Comparison of ENCODE assay signal across 10 cellular contexts in genomic region chr6:123380257-123380656, GRCh38.
A peak's percentile ranks its signal among the peaks of the same experiment; 100 is the strongest.
DNase-seq lines count a peak whose midpoint lies in the region; ATAC-seq and TF ChIP-seq lines count a peak whose summit lies in the region.
"Had no signal": no experiment of that assay in that cellular context is flagged by ENCODE, and none has a peak within 500 bp of the region (broad histone marks: within the 10 kb centered on the region; RNA-seq: fewer than 3 reads in every experiment).

No MANE protein-coding gene starts in this region.

- CTCF ChIA-PET in A673 (lab: Charles Lee): interaction anchor here (0.5 to 3.1 kb wide), 12 partner anchors 156 to 1937 kb away, joined by 3 to 28 read pairs (median 6); no protein-coding TSS in a partner anchor
- CTCF ChIA-PET in activated CD8-positive, alpha-beta T cell treated with anti-CD3 and anti-CD28 coated beads for 36 hours (lab: Charles Lee): no interaction called here

- BruUV-seq in A673 (replicated peaks; lab: Mats Ljungman, UMichigan): no TSS peak

- H3K4me3 Mint-ChIP-seq in activated CD8-positive, alpha-beta T cell treated with anti-CD3 and anti-CD28 coated beads for 36 hours: no peak overlapping the region
- H3K4me3 Mint-ChIP-seq: activated B cell treated with CpG ODN at 0.5 μM for 24 hours had no signal

- H3K36me3 Mint-ChIP-seq in activated CD8-positive, alpha-beta T cell treated with anti-CD3 and anti-CD28 coated beads for 36 hours (ENCODE audit: low read depth): no peaks in the 10 kb centered on the region

- H3K4me1 Mint-ChIP-seq in activated CD8-positive, alpha-beta T cell treated with anti-CD3 and anti-CD28 coated beads for 36 hours (ENCODE audit: low read depth): no peaks in the 10 kb centered on the region
- H3K4me1 Mint-ChIP-seq: activated B cell treated with CpG ODN at 0.5 μM for 24 hours had no signal

- TF ChIP-seq CTCF in A673 (conservative IDR thresholded peaks at IDR 0.05; ENCODE audit: low read depth, low read length) (peak; percentile 76), cardiac fibroblast (IDR thresholded peaks at IDR 0.05; ENCODE audit: low read depth, low read length) (no peak), ascending aorta (IDR thresholded peaks at IDR 0.05) (peak in 1 of 3 experiments; percentile 4)
- no peak for TF ChIP-seq CTCF in activated CD8-positive, alpha-beta T cell treated with anti-CD3 and anti-CD28 coated beads for 36 hours (IDR thresholded peaks at IDR 0.05)

- no peaks in the 10 kb centered on the region for H3K27me3 Mint-ChIP-seq in activated CD8-positive, alpha-beta T cell treated with anti-CD3 and anti-CD28 coated beads for 36 hours
- H3K27me3 Mint-ChIP-seq: activated B cell treated with CpG ODN at 0.5 μM for 24 hours had no signal

- H3K4me3 ChIP-seq in A673 (ENCODE audit: low read depth, low read length, poor library complexity, severe bottlenecking): peak overlapping the region; percentile 20
- H3K4me3 ChIP-seq in HAP-1: no peak overlapping the region
- H3K4me3 ChIP-seq in cardiac fibroblast (replicated peaks in 1 of 2; ENCODE audit: low read depth in 2 of 2, low read length in 2 of 2): no peak overlapping the region
- H3K4me3 ChIP-seq in ascending aorta: no peak overlapping the region

- peak; percentile 94 for DNase-seq in A673 (ENCODE audit: low spot score)
- DNase-seq in HAP-1 (ENCODE audit: low spot score in 2 of 2): peak; percentile 36 to 57
- DNase-seq in NCI-H2171 (lab: John Stamatoyannopoulos, UW): peak; percentile 30
- DNase-seq in cardiac fibroblast (ENCODE audit: low read depth in 2 of 2): peak; percentile 14 to 24
- peak; percentile 1 for DNase-seq in non-pigmented ciliary epithelial cell (ENCODE audit: low read depth)
- DNase-seq in ascending aorta (ENCODE audit: low spot score in 2 of 2): no peak
- DNase-seq in activated CD8-positive, alpha-beta T cell treated with anti-CD3 and anti-CD28 coated beads for 36 hours: no peak
- DNase-seq: activated B cell treated with CpG ODN at 0.5 μM for 24 hours had no signal

- H3K27ac Mint-ChIP-seq in activated CD8-positive, alpha-beta T cell treated with anti-CD3 and anti-CD28 coated beads for 36 hours: no peak overlapping the region
- H3K27ac Mint-ChIP-seq: activated B cell treated with CpG ODN at 0.5 μM for 24 hours had no signal

- peaks cover 3% of the 10 kb centered on the region for H3K9me3 Mint-ChIP-seq in activated CD8-positive, alpha-beta T cell treated with anti-CD3 and anti-CD28 coated beads for 36 hours
- H3K9me3 Mint-ChIP-seq: activated B cell treated with CpG ODN at 0.5 μM for 24 hours had no signal

- intact Hi-C loops in A673 (cut with micrococcal nuclease; ENCODE audit: unreplicated experiment) (loop anchor here (1.0 to 10.0 kb wide), 5 partner anchors 157 to 649 kb away; partner anchors contain the start of gene CLVS2), ascending aorta (cut with DNase I) (no loop called here)
- intact Hi-C loops in activated CD8-positive, alpha-beta T cell treated with anti-CD3 and anti-CD28 coated beads for 36 hours (cut with micrococcal nuclease): no loop called here

- no peak for ATAC-seq in GM18861 (IDR thresholded peaks at IDR 0.05; ENCODE audit: unreplicated experiment)
- ATAC-seq in activated CD8-positive, alpha-beta T cell treated with anti-CD3 and anti-CD28 coated beads for 36 hours: no peak

- POLR2A ChIA-PET in A673 (lab: Charles Lee; ENCODE audit: low non-redundant PET): no interaction called here
- POLR2A ChIA-PET in activated CD8-positive, alpha-beta T cell treated with anti-CD3 and anti-CD28 coated beads for 36 hours (lab: Charles Lee): no interaction called here

- H3K27me3 ChIP-seq in A673 (replicated peaks; ENCODE audit: insufficient read depth, low read depth, low read length, poor library complexity): no peaks in the 10 kb centered on the region
- H3K27me3 ChIP-seq in HAP-1 (ENCODE audit: low read depth): peaks cover 67% of the 10 kb centered on the region
- H3K27me3 ChIP-seq in ascending aorta: no peaks in the 10 kb centered on the region

- no peaks in the 10 kb centered on the region for H3K9me3 ChIP-seq in A673 (ENCODE audit: low read depth, low read length, poor library complexity, severe bottlenecking)
- H3K9me3 ChIP-seq in HAP-1: no peaks in the 10 kb centered on the region
- H3K9me3 ChIP-seq in ascending aorta: no peaks in the 10 kb centered on the region
- H3K9me3 ChIP-seq: Caco-2 had no signal

- H3K36me3 ChIP-seq in A673 (ENCODE audit: insufficient read depth, low read length, poor library complexity, severe bottlenecking) (no peaks in the 10 kb centered on the region), HAP-1 (replicated peaks) (no peaks in the 10 kb centered on the region), ascending aorta (no peaks in the 10 kb centered on the region)

- H3K4me1 ChIP-seq in A673 (ENCODE audit: insufficient read depth, low read length, poor library complexity, severe bottlenecking): peaks cover 40% of the 10 kb centered on the region
- peaks cover 4% of the 10 kb centered on the region for H3K4me1 ChIP-seq in HAP-1
- no peaks in the 10 kb centered on the region for H3K4me1 ChIP-seq in ascending aorta
- H3K4me1 ChIP-seq: Caco-2 had no signal

- H3K27ac ChIP-seq in A673 (ENCODE audit: low read depth, low read length, poor library complexity, severe bottlenecking): peak overlapping the region; percentile 67
- no peak overlapping the region for H3K27ac ChIP-seq in ascending aorta

- in situ Hi-C loops in HAP-1 (cut with MboI; ENCODE audit: low sequenced_read_pairs): no loop called here

Comparison
In these comparisons a context has a peak if more than half of its experiments do, and no peak if none do; other contexts are left out.
1. DNase-seq: peak in A673 (single experiment), HAP-1 (2 of 2), NCI-H2171 (single experiment), cardiac fibroblast (2 of 2) and non-pigmented ciliary epithelial cell (single experiment); none in ascending aorta (0 of 2) and activated CD8-positive, alpha-beta T cell treated with anti-CD3 and anti-CD28 coated beads for 36 hours (single experiment).